ENCODE assay signal across 8 cellular contexts in the genomic region with DNA sequence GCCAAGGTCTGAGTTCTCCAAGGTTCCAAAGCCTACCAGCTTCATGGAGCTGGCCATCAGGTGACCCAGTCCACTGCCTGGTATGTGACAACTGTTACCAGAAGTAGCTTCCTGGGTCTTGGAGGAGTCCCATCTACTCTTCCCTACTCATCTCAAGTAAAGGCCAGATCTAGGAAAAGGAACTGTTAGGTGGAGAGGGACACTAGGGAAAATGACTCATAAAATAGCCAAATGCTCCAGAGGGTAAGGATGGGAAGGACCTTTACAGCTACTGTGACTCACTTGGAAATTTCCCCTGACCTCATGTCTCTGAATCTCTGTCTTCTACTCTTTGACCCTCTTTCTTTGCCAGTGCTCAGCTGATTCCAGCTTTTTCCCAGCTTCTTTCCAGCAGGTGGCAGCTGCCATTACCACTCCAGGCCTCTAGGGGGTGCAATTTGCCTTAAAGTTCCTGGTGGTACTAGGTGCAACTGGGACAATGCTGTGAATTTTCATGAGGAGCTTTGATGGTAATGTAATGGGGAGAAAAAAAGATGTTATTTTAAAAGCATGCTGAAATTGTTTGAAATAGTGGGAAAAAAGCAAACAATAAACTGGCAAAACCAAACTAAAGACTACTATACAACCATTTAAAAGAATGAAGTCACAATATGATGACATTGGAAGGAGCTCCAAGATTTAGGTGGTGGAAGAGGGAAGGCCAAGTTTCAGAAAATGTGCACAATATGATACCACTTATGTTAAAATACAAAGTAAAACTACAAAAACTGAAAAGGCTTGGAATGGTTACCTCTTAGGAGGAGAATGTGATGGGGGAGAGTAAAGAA. TPM values are rescaled to one million over a fixed set of nuclear protein-coding genes. Genes with fewer than 3 reads are reported as not detected.
DNase-seq lines count a peak whose midpoint lies in the region; ATAC-seq lines count a peak whose summit lies in the region.

No MANE protein-coding gene starts in this region.

- H3K4me1 Mint-ChIP-seq in immature natural killer cell: no peaks in the 10 kb centered on the region

- no peaks in the 10 kb centered on the region for H3K9me3 Mint-ChIP-seq in immature natural killer cell

- peaks cover 0 to 1% (median 0%) of the 10 kb centered on the region in 3 donors for H3K27me3 Mint-ChIP-seq in immature natural killer cell (ENCODE audit: low read depth in 3 of 3)

- in situ Hi-C loops in T47D (cut with HindIII; ENCODE audit: low pct_unique_long_range_greater_than_20kb, low sequenced_read_pairs): no loop called here

- no peak overlapping the region for H3K27ac Mint-ChIP-seq in immature natural killer cell

- no peak for ATAC-seq in GM21825 (IDR thresholded peaks at IDR 0.05; ENCODE audit: unreplicated experiment)

- DNase-seq in DMS79 treated with DMSO at 0.1 percent for 48 hours (lab: John Stamatoyannopoulos, UW) (peak; percentile 73), DMS79 (lab: John Stamatoyannopoulos, UW) (no peak), NCI-H1092 treated with DMSO at 0.1 percent for 48 hours (lab: John Stamatoyannopoulos, UW) (peak; percentile 76), T-helper 9 cell (peak; percentile 51), T47D (ENCODE audit: low read depth in 1 of 2, low spot score in 1 of 2) (peak; percentile 41 to 67), immature natural killer cell (peak; percentile 35 to 52 (median 41))
- peak in 3 of 4 experiments; percentile 28 to 32 (median 30) for DNase-seq in stimulated activated CD4-positive, alpha-beta T cell treated with anti-CD3 and anti-CD28 coated beads, Interleukin-1b, Interleukin-23, amount 100 ng/mL, for 24 hours (ENCODE audit: low read depth in 4 of 4, low spot score in 1 of 4)

- peaks cover 8 to 29% (median 13%) of the 10 kb centered on the region in 3 donors for H3K36me3 Mint-ChIP-seq in immature natural killer cell

- no peak overlapping the region for H3K4me3 Mint-ChIP-seq in immature natural killer cell

RNA-seq across cellular contexts. Expression of gene MYORG, which starts 27.1 kb away (rescaled TPM):
- under 1 TPM in 2 of 3 donors, not detected in 1; 0.30 to 0.69 TPM for polyA plus RNA-seq in immature natural killer cell

RNA-seq across cellular contexts. Expression of gene FAM219A, which starts 54.6 kb away (rescaled TPM):
- 1 to 10 TPM in 2 of 3 donors, under 1 TPM in 1; 0.25 to 2.6 (median 1.6) TPM for polyA plus RNA-seq in immature natural killer cell

RNA-seq across cellular contexts. Expression of gene DNAI1, which starts 54.8 kb away (rescaled TPM):
- polyA plus RNA-seq in immature natural killer cell: not detected
